Comparison of ENCODE assay signal across 12 cellular contexts in the genomic region with DNA sequence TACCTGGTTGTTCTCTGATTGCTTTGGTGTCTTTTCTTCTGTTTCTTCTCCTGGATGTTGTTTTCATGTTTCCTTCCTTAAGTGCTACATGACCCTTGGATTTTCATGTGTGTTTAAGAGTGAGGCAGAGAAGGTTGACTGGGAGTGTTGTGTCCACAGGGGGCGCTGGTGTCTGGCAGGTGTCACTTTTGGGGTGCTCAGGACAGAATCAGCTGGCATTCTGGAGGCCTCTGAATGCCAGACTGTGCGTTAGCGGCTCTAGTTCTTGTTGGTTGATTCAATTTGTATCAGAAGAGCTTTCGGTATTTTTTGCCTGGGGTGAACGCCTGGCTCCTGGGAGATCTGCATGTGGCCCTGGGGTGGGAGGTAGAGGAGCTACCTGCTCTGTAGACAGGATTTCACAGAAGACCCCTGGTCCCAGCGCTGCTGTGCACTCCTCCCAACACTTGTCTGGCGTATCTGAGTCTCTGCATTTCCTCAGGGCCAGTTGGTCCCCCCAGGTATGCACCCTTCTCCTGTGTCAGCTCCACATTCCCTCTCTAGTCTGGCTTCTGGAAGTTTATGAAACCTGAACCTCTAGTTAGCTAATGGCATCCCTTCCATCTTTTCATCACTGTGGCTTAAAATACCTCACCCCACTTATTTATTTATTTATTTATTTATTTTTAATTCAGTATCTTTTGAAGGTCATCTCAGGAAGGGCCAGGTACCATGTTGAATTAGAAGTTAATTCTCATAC. TPM values are rescaled to one million over a fixed set of nuclear protein-coding genes. Genes with fewer than 3 reads are reported as not detected.
DNase-seq lines count a peak whose midpoint lies in the region; ATAC-seq, FAIRE-seq and TF ChIP-seq lines count a peak whose summit lies in the region.
"Had no signal": no experiment of that assay in that cellular context is flagged by ENCODE, and none has a peak within 500 bp of the region (broad histone marks: within the 10 kb centered on the region; RNA-seq: fewer than 3 reads in every experiment).

No MANE protein-coding gene starts in this region.

- no peaks in the 10 kb centered on the region for H3K27me3 Mint-ChIP-seq in WTC11 (ENCODE audit: low read depth)

- H3K4me1 Mint-ChIP-seq in WTC11: peaks cover 39% of the 10 kb centered on the region
- H3K4me1 Mint-ChIP-seq: CD4-positive, CD25-positive, alpha-beta regulatory T cell had no signal

- no peaks in the 10 kb centered on the region for H3K79me2 ChIP-seq in keratinocyte (ENCODE audit: control insufficient read depth, insufficient read depth, low read length)

- no peak overlapping the region for H2AFZ ChIP-seq in keratinocyte (ENCODE audit: control insufficient read depth, low read length)

- no peaks in the 10 kb centered on the region for H3K9me3 Mint-ChIP-seq in WTC11
- H3K9me3 Mint-ChIP-seq: CD4-positive, CD25-positive, alpha-beta regulatory T cell had no signal

- peak; percentile 10 for TF ChIP-seq CTCF in D721Med (IDR thresholded peaks at IDR 0.05; ENCODE audit: insufficient read depth, missing control alignments)
- peak; percentile 50 for TF ChIP-seq CTCF in WTC11 (IDR thresholded peaks at IDR 0.05)
- peak; percentile 17 to 61 (median 35) for TF ChIP-seq CTCF in keratinocyte (optimal IDR thresholded peaks at IDR 0.05 in 1 of 3, IDR thresholded peaks at IDR 0.05 in 1 of 3, conservative IDR thresholded peaks at IDR 0.05 in 1 of 3; ENCODE audit: extremely low read depth in 1 of 3, insufficient read depth in 2 of 3, low read length in 3 of 3)
- TF ChIP-seq CTCF in pancreas (IDR thresholded peaks at IDR 0.05): peak in 1 of 4 donors; percentile 6
- no peak for TF ChIP-seq CTCF in kidney (IDR thresholded peaks at IDR 0.05; ENCODE audit: borderline replicate concordance, extremely low read depth, insufficient read depth)

- FAIRE-seq in D721Med (lab: Jason Lieb, UNC) (no peak), keratinocyte (lab: Jason Lieb, UNC) (no peak), pancreas (lab: Jason Lieb, UNC) (no peak), kidney (lab: Jason Lieb, UNC) (no peak)

- H3K4me3 ChIP-seq in H7 (ENCODE audit: insufficient read depth, low read depth, low read length) (no peak overlapping the region), keratinocyte (ENCODE audit: control insufficient read depth in 2 of 3, extremely low read depth in 1 of 3, insufficient read depth in 2 of 3, low read depth in 1 of 3, low read length in 3 of 3) (no peak overlapping the region), pancreas (no peak overlapping the region), kidney (ENCODE audit: low read length in 2 of 2) (no peak overlapping the region)
- H3K4me3 ChIP-seq: left lung had no signal

- no peaks in the 10 kb centered on the region for H3K36me3 ChIP-seq in H7 (replicated peaks; ENCODE audit: control insufficient read depth, insufficient read depth, low read length)
- no peaks in the 10 kb centered on the region for H3K36me3 ChIP-seq in keratinocyte (ENCODE audit: control insufficient read depth in 2 of 2, extremely low read depth in 1 of 2, insufficient read depth in 2 of 2, low read length in 2 of 2)
- H3K36me3 ChIP-seq in pancreas: no peaks in the 10 kb centered on the region
- H3K36me3 ChIP-seq in kidney (ENCODE audit: control insufficient read depth in 1 of 2, insufficient read depth in 2 of 2, low read length in 2 of 2): no peaks in the 10 kb centered on the region
- H3K36me3 ChIP-seq: left lung had no signal

- no peaks in the 10 kb centered on the region for H3K36me3 Mint-ChIP-seq in WTC11
- H3K36me3 Mint-ChIP-seq: CD4-positive, CD25-positive, alpha-beta regulatory T cell had no signal

- no peak overlapping the region for H3K9ac ChIP-seq in keratinocyte (ENCODE audit: control insufficient read depth, extremely low read depth, insufficient read depth, low read length)
- H3K9ac ChIP-seq in kidney (ENCODE audit: low read length in 2 of 2): no peak overlapping the region

- H3K9me1 ChIP-seq in keratinocyte (ENCODE audit: control insufficient read depth, extremely low read depth, insufficient read depth, low read length): no peaks in the 10 kb centered on the region

- peak; percentile 71 for ATAC-seq in WTC11
- ATAC-seq in HG02588 (IDR thresholded peaks at IDR 0.05; ENCODE audit: unreplicated experiment): no peak
- no peak for ATAC-seq in pancreas
- ATAC-seq: left lung had no signal

- H3K27ac Mint-ChIP-seq in WTC11: no peak overlapping the region; the same call in 1 of the 2 replicates
- H3K27ac Mint-ChIP-seq: CD4-positive, CD25-positive, alpha-beta regulatory T cell had no signal

- WGBS in pancreas, 2 donors: 85 to 86% methylated on average over 7 of the region's 7 CpGs

- POLR2A ChIA-PET in WTC11 (lab: Charles Lee): no interaction called here

- H3K9me3 ChIP-seq in keratinocyte (ENCODE audit: control insufficient read depth, low read depth, low read length) (no peaks in the 10 kb centered on the region), pancreas (no peaks in the 10 kb centered on the region), kidney (ENCODE audit: control insufficient read depth in 1 of 2, low read length in 2 of 2) (no peaks in the 10 kb centered on the region)
- H3K9me3 ChIP-seq: left lung had no signal

- H3K27me3 ChIP-seq in H7 (ENCODE audit: control insufficient read depth, insufficient read depth, low read length) (no peaks in the 10 kb centered on the region), keratinocyte (ENCODE audit: control insufficient read depth, extremely low read depth, insufficient read depth, low read length) (peaks cover 46% of the 10 kb centered on the region), pancreas (no peaks in the 10 kb centered on the region)

- intact Hi-C loops in pancreas (cut with DNase I): no loop called here
- intact Hi-C loops in kidney (cut with DNase I): no loop called here

- H3K4me1 ChIP-seq in keratinocyte (ENCODE audit: control insufficient read depth, extremely low read depth, insufficient read depth, low read length): peaks cover 21% of the 10 kb centered on the region
- peaks cover 7 to 28% (median 21%) of the 10 kb centered on the region in 3 donors for H3K4me1 ChIP-seq in pancreas
- peaks cover 0 to 2% of the 10 kb centered on the region in 2 donors for H3K4me1 ChIP-seq in kidney (ENCODE audit: control insufficient read depth in 1 of 2, insufficient read depth in 1 of 2, low read depth in 1 of 2, low read length in 2 of 2)
- H3K4me1 ChIP-seq: left lung had no signal

- DNase-seq in D721Med (ENCODE audit: insufficient read length, low spot score) (no peak), H7 (peak; percentile 63), WTC11 (ENCODE audit: low spot score) (peak; percentile 69), keratinocyte (ENCODE audit: low read depth, low spot score) (no peak), pancreas (no peak), kidney (no peak)
- DNase-seq in activated effector memory CD4-positive, alpha-beta T cell treated with anti-CD3 and anti-CD28 coated beads, Interleukin-2, amount 50 U/mL, for 16 hours: no peak
- DNase-seq: CD4-positive, CD25-positive, alpha-beta regulatory T cell; left lung; NCI-H2227 treated with DMSO at 0.1 percent for 48 hours; T-helper 9 cell had no signal

- H4K20me1 ChIP-seq in keratinocyte (ENCODE audit: control insufficient read depth, extremely low read depth, insufficient read depth, low read length): no peaks in the 10 kb centered on the region

- dilution Hi-C loops in keratinocyte (cut with MboI; ENCODE audit: extremely low pct_ligation_motif_present, low sequenced_read_pairs): no loop called here

- H3K4me3 Mint-ChIP-seq in WTC11: no peak overlapping the region
- H3K4me3 Mint-ChIP-seq: CD4-positive, CD25-positive, alpha-beta regulatory T cell had no signal

- CTCF ChIA-PET in WTC11 (lab: Charles Lee): interaction anchor here (0.6 to 10.2 kb wide), 35 partner anchors 7 to 403 kb away, joined by 3 to 191 read pairs (median 4); a partner anchor contains a TSS

- no peak overlapping the region for H3K4me2 ChIP-seq in keratinocyte (ENCODE audit: control insufficient read depth, extremely low read depth, insufficient read depth, low read depth, low read length)

- H3K27ac ChIP-seq in keratinocyte (ENCODE audit: control insufficient read depth, insufficient read depth, low read length): no peak overlapping the region
- H3K27ac ChIP-seq in pancreas: no peak overlapping the region
- H3K27ac ChIP-seq in kidney (ENCODE audit: low read depth in 2 of 2, low read length in 2 of 2): no peak overlapping the region
- H3K27ac ChIP-seq: left lung had no signal

TF ChIP-seq in WTC11, 78 proteins besides CTCF, POLR2A, EP300 and RAD21 (continues in another document):
- TF ChIP-seq, protein P1, sequence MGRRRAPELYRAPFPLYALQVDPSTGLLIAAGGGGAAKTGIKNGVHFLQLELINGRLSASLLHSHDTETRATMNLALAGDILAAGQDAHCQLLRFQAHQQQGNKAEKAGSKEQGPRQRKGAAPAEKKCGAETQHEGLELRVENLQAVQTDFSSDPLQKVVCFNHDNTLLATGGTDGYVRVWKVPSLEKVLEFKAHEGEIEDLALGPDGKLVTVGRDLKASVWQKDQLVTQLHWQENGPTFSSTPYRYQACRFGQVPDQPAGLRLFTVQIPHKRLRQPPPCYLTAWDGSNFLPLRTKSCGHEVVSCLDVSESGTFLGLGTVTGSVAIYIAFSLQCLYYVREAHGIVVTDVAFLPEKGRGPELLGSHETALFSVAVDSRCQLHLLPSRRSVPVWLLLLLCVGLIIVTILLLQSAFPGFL (CRISPR knock-in tag; IDR thresholded peaks at IDR 0.05; ENCODE audit: borderline replicate concordance): no peak

RNA-seq across cellular contexts. Expression of a gene that starts 1.1 kb away (rescaled TPM):
- total RNA-seq in H7 (2014; rRNA removed; shearing (Covaris generic)): 16.9 and 17.3 TPM in 2 replicates
- total RNA-seq in WTC11 (2021): 31.9 to 35.7 TPM (median 34.4 TPM) in 3 replicates
- polyA plus RNA-seq in keratinocyte: 0.02 to 0.13 TPM (median 0.03 TPM) in 3 replicates
- not detected for polyA plus RNA-seq in keratinocyte (2011; ENCODE audit: low read depth)
- polyA plus RNA-seq in keratinocyte (2011; cell fraction: cytosol; rRNA removed): 0.06 and 0.17 TPM in 2 replicates
- polyA plus RNA-seq in keratinocyte (2011; cell fraction: nucleus; rRNA removed): 0.09 and 0.16 TPM in 2 replicates
- polyA plus RNA-seq in keratinocyte (2012; ENCODE audit: low replicate concordance): 0.06 and 0.10 TPM in 2 replicates
- 0.10 to 0.16 TPM in 2 of 3 replicates, not detected in the other for polyA minus RNA-seq in keratinocyte
- not detected for polyA minus RNA-seq in keratinocyte (2011; cell fraction: cytosol; rRNA and poly(A)+ RNA removed)
- polyA minus RNA-seq in keratinocyte (2011; cell fraction: nucleus; rRNA and poly(A)+ RNA removed): 0.16 and 0.21 TPM in 2 replicates
- total RNA-seq in pancreas: 10 to 100 TPM in 1 of 6 donors, 1 to 10 TPM in 5; 3.5 to 16.1 (median 5.6) TPM
- polyA plus RNA-seq in pancreas: 1 to 10 TPM; 6.2 to 6.8 TPM
- 0.98 TPM for total RNA-seq in kidney
- 1.8 TPM for polyA plus RNA-seq in kidney (ENCODE audit: insufficient read depth, low read depth, low replicate concordance)

Comparison
In these comparisons a context has a peak if more than half of its experiments do, and no peak if none do; other contexts are left out.
1. DNase-seq: peak in H7 (single experiment) and WTC11 (single experiment); none in D721Med (single experiment), keratinocyte (single experiment), activated effector memory CD4-positive, alpha-beta T cell treated with anti-CD3 and anti-CD28 coated beads, Interleukin-2, amount 50 U/mL, for 16 hours (single experiment), pancreas (0 of 6) and kidney (single experiment).